Comparison of ENCODE assay signal across 8 cellular contexts in the genomic region with DNA sequence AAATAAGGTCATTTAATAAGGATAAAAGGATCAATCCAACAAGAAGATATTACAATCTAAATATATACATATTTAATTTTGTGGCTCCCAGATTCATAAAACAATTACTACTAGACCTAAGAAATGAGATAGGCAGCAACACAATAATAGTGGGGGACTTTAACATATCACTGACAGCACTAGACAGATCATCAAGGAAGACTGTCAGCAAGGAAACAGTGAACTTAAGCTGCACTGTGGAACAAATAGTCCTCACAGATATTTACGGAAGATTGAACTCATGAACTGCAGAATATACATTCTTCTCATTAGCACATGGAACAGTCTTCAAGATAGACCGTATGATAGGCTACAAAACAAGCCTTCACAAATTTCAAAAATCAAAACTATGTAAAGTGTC. TPM values are rescaled to one million over a fixed set of nuclear protein-coding genes. Genes with fewer than 3 reads are reported as not detected.
"Had no signal": no experiment of that assay in that cellular context is flagged by ENCODE, and none has a peak within 500 bp of the region (broad histone marks: within the 10 kb centered on the region; RNA-seq: fewer than 3 reads in every experiment).

No MANE protein-coding gene starts in this region.

- H3K4me3 ChIP-seq: K562 had no signal

- H3K27ac Mint-ChIP-seq: IgD-negative memory B cell had no signal

- FAIRE-seq: HepG2, HTR-8/SVneo, K562 had no signal

- H3K4me3 Mint-ChIP-seq: IgD-negative memory B cell had no signal

- H3K36me3 Mint-ChIP-seq: IgD-negative memory B cell had no signal

- DNase-seq: IMR-90, KBM-7 had no signal

- H3K27me3 Mint-ChIP-seq: IgD-negative memory B cell had no signal

- H3K27ac ChIP-seq: HL-60 had no signal

RNA-seq across cellular contexts. Expression of a gene that starts 56.1 kb away (rescaled TPM):
- total RNA-seq: HT-29, IMR-90 had no signal
- polyA plus RNA-seq: HepG2 had no signal
